ENCODE assay signal across 1 cellular context in genomic region chr2:170674282-170674681, GRCh38. TPM values are rescaled to one million over a fixed set of nuclear protein-coding genes. Genes with fewer than 3 reads are reported as not detected.
"Had no signal": no experiment of that assay in that cellular context is flagged by ENCODE, and none has a peak within 500 bp of the region (broad histone marks: within the 10 kb centered on the region; RNA-seq: fewer than 3 reads in every experiment).

No MANE protein-coding gene starts in this region.

RNA-seq across cellular contexts. Expression of gene SP5, which starts 40.9 kb away (rescaled TPM):
- total RNA-seq: thoracic aorta had no signal
